17 cellular contexts compared by ENCODE assay signal in genomic region chr4:159429693-159430035, GRCh38.
A peak's percentile ranks its signal among the peaks of the same experiment; 100 is the strongest.
DNase-seq lines count a peak whose midpoint lies in the region; ATAC-seq and TF ChIP-seq lines count a peak whose summit lies in the region.
"Had no signal": no experiment of that assay in that cellular context is flagged by ENCODE, and none has a peak within 500 bp of the region (broad histone marks: within the 10 kb centered on the region; RNA-seq: fewer than 3 reads in every experiment).

No MANE protein-coding gene starts in this region.

- TF ChIP-seq POLR2A in erythroblast (IDR thresholded peaks at IDR 0.05; ENCODE audit: low read length), result no peak

- no peaks in the 10 kb centered on the region for H3K9me3 Mint-ChIP-seq in stimulated activated effector memory CD8-positive, alpha-beta T cell treated with anti-CD3 and anti-CD28 coated beads, Interleukin-12 subunit alpha, Interleukin-12 subunit beta, amount 100 ng/mL, for 72 hours
- H3K9me3 Mint-ChIP-seq: CD4-positive, alpha-beta T cell had no signal

- peaks cover 5% of the 10 kb centered on the region for H3K36me3 Mint-ChIP-seq in stimulated activated effector memory CD8-positive, alpha-beta T cell treated with anti-CD3 and anti-CD28 coated beads, Interleukin-12 subunit alpha, Interleukin-12 subunit beta, amount 100 ng/mL, for 72 hours

- intact Hi-C loops in left ventricle myocardium inferior (cut with micrococcal nuclease), result no loop called here
- intact Hi-C loops in heart right ventricle (cut with DNase I), result loop anchor here in 3 of 10 donors (5.0 to 10.0 kb wide), 4 partner anchors 62 to 565 kb away; no protein-coding TSS in a partner anchor

- H3K9me3 ChIP-seq in left ventricle myocardium inferior (replicated peaks), result no peaks in the 10 kb centered on the region
- H3K9me3 ChIP-seq in heart right ventricle, result no peaks in the 10 kb centered on the region
- H3K9me3 ChIP-seq in SJCRH30 (replicated peaks), result no peaks in the 10 kb centered on the region
- H3K9me3 ChIP-seq: BE2C had no signal

- WGBS in heart right ventricle, 2 donors, result 53 to 54% methylated on average over 3 of the region's 3 CpGs

- H3K4me3 Mint-ChIP-seq in stimulated activated effector memory CD8-positive, alpha-beta T cell treated with anti-CD3 and anti-CD28 coated beads, Interleukin-12 subunit alpha, Interleukin-12 subunit beta, amount 100 ng/mL, for 72 hours, result no peak overlapping the region
- H3K4me3 Mint-ChIP-seq: CD4-positive, alpha-beta T cell had no signal

- no peak overlapping the region for H3K27ac Mint-ChIP-seq in stimulated activated effector memory CD8-positive, alpha-beta T cell treated with anti-CD3 and anti-CD28 coated beads, Interleukin-12 subunit alpha, Interleukin-12 subunit beta, amount 100 ng/mL, for 72 hours
- H3K27ac Mint-ChIP-seq: CD4-positive, alpha-beta T cell had no signal

- H3K36me3 ChIP-seq in left ventricle myocardium inferior (no peaks in the 10 kb centered on the region), heart right ventricle (no peaks in the 10 kb centered on the region), SJCRH30 (no peaks in the 10 kb centered on the region)
- H3K36me3 ChIP-seq: BE2C had no signal

- H3K4me1 ChIP-seq in left ventricle myocardium inferior (peaks cover 20% of the 10 kb centered on the region), heart right ventricle (peaks cover 4 to 24% (median 13%) of the 10 kb centered on the region in 9 donors), SJCRH30 (no peaks in the 10 kb centered on the region)
- H3K4me1 ChIP-seq: BE2C had no signal

- H3K4me3 ChIP-seq in left ventricle myocardium inferior (no peak overlapping the region), heart right ventricle (no peak overlapping the region), SJCRH30 (peak overlapping the region; percentile 39)

- TF ChIP-seq CTCF in left ventricle myocardium inferior (IDR thresholded peaks at IDR 0.05; ENCODE audit: borderline replicate concordance), result no peak
- no peak for TF ChIP-seq CTCF in heart right ventricle (IDR thresholded peaks at IDR 0.05)

- DNase-seq in NCI-H526 treated with DMSO at 0.1 percent for 48 hours (lab: John Stamatoyannopoulos, UW) (peak; percentile 36), NCI-H526 (lab: John Stamatoyannopoulos, UW) (no peak), left ventricle myocardium inferior (no peak), heart right ventricle (no peak), SJCRH30 (peak in 1 of 2 experiments; percentile 18), erythroblast (lab: John Stamatoyannopoulos, UW) (no peak), NCI-H146 (lab: John Stamatoyannopoulos, UW) (no peak)
- DNase-seq in stimulated activated effector memory CD8-positive, alpha-beta T cell treated with anti-CD3 and anti-CD28 coated beads, Interleukin-12 subunit alpha, Interleukin-12 subunit beta, amount 100 ng/mL, for 72 hours (ENCODE audit: low spot score in 2 of 2), result no peak
- DNase-seq: BE2C; Calu3; CD4-positive, alpha-beta T cell; NCI-H1436; NCI-H2081; NCI-H510A; RPMI8226 had no signal

- no peak for ATAC-seq in heart right ventricle
- peak; percentile 16 for ATAC-seq in stimulated activated effector memory CD8-positive, alpha-beta T cell treated with anti-CD3 and anti-CD28 coated beads, Interleukin-12 subunit alpha, Interleukin-12 subunit beta, amount 100 ng/mL, for 72 hours

- H3K27me3 ChIP-seq in left ventricle myocardium inferior (ENCODE audit: low read depth), result no peaks in the 10 kb centered on the region
- H3K27me3 ChIP-seq in heart right ventricle, result no peaks in the 10 kb centered on the region
- H3K27me3 ChIP-seq in SJCRH30, result no peaks in the 10 kb centered on the region
- H3K27me3 ChIP-seq: BE2C had no signal

- H3K27ac ChIP-seq in left ventricle myocardium inferior (replicated peaks) (peak overlapping the region; percentile 71), heart right ventricle (peak overlapping the region in 1 of 10 donors; percentile 59), SJCRH30 (peak overlapping the region; percentile 57)
- H3K27ac ChIP-seq: 22Rv1, KMS-11 had no signal

- H3K4me1 Mint-ChIP-seq in stimulated activated effector memory CD8-positive, alpha-beta T cell treated with anti-CD3 and anti-CD28 coated beads, Interleukin-12 subunit alpha, Interleukin-12 subunit beta, amount 100 ng/mL, for 72 hours, result no peaks in the 10 kb centered on the region
